ENCODE assay signal across 1 cellular context in genomic region chr10:132688580-132689420, GRCh38.
TF ChIP-seq lines count a peak whose summit lies in the region.

No MANE protein-coding gene starts in this region.

TF ChIP-seq in HepG2, 621 proteins besides CTCF, POLR2A, EP300 and RAD21:
- TF ChIP-seq ADNP (CRISPR knock-in tag; IDR thresholded peaks at IDR 0.05) (no peak), ZNF337 (CRISPR knock-in tag; IDR thresholded peaks at IDR 0.05; ENCODE audit: borderline replicate concordance, low read depth) (no peak), CC2D1A (CRISPR knock-in tag; IDR thresholded peaks at IDR 0.05) (no peak), ZNF589 (CRISPR knock-in tag; conservative IDR thresholded peaks at IDR 0.05) (no peak), MAF1 (CRISPR knock-in tag; IDR thresholded peaks at IDR 0.05; ENCODE audit: borderline replicate concordance) (no peak), POLR2AphosphoS2 (IDR thresholded peaks at IDR 0.05; ENCODE audit: low read depth, low read length) (no peak), ATAD3A (CRISPR knock-in tag; IDR thresholded peaks at IDR 0.05) (no peak), HNRNPL (IDR thresholded peaks at IDR 0.05; ENCODE audit: low read depth, low read length) (no peak), ZFP37 (CRISPR knock-in tag; IDR thresholded peaks at IDR 0.05; ENCODE audit: borderline replicate concordance) (no peak), ZNF33A (CRISPR knock-in tag; IDR thresholded peaks at IDR 0.05; ENCODE audit: borderline replicate concordance) (no peak), NKX3-1 (CRISPR knock-in tag; IDR thresholded peaks at IDR 0.05) (no peak), ZNF253 (CRISPR knock-in tag; IDR thresholded peaks at IDR 0.05; ENCODE audit: borderline replicate concordance) (no peak), ZNF609 (CRISPR knock-in tag; IDR thresholded peaks at IDR 0.05; ENCODE audit: borderline replicate concordance) (no peak), REXO4 (CRISPR knock-in tag; IDR thresholded peaks at IDR 0.05; ENCODE audit: borderline replicate concordance) (no peak), AKAP8 (CRISPR knock-in tag; IDR thresholded peaks at IDR 0.05) (no peak), TRIM24 (CRISPR knock-in tag; IDR thresholded peaks at IDR 0.05) (no peak)
- TF ChIP-seq, protein P1, sequence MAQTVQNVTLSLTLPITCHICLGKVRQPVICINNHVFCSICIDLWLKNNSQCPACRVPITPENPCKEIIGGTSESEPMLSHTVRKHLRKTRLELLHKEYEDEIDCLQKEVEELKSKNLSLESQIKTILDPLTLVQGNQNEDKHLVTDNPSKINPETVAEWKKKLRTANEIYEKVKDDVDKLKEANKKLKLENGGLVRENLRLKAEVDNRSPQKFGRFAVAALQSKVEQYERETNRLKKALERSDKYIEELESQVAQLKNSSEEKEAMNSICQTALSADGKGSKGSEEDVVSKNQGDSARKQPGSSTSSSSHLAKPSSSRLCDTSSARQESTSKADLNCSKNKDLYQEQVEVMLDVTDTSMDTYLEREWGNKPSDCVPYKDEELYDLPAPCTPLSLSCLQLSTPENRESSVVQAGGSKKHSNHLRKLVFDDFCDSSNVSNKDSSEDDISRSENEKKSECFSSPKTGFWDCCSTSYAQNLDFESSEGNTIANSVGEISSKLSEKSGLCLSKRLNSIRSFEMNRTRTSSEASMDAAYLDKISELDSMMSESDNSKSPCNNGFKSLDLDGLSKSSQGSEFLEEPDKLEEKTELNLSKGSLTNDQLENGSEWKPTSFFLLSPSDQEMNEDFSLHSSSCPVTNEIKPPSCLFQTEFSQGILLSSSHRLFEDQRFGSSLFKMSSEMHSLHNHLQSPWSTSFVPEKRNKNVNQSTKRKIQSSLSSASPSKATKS (CRISPR knock-in tag; IDR thresholded peaks at IDR 0.05), result no peak
